ENCODE assay signal across 11 cellular contexts in genomic region chrY:22727753-22728152, GRCh38.
"Had no signal": no experiment of that assay in that cellular context is flagged by ENCODE, and none has a peak within 500 bp of the region (broad histone marks: within the 10 kb centered on the region; RNA-seq: fewer than 3 reads in every experiment).

No MANE protein-coding gene starts in this region.

- H2AFZ ChIP-seq: GM23248, GM23338 had no signal

- H3K36me3 ChIP-seq: HAP-1 had no signal

- ATAC-seq: GM23338, HCT116 had no signal

- DNase-seq: GM23248, GOT3, H7, H9, HCEC 1CT, HFFc6 had no signal

- H3K4me2 ChIP-seq: GM23338 had no signal

- H3K4me3 ChIP-seq: GM23248, GM23338, HAP-1 had no signal

- FAIRE-seq: H1, H54 had no signal

- H3K4me1 ChIP-seq: HAP-1 had no signal

- H3K9me3 ChIP-seq: HAP-1 had no signal

- H3K27ac ChIP-seq: GM23248 had no signal

- H3K9ac ChIP-seq: GM23248 had no signal
